Comparison of ENCODE assay signal across 24 cellular contexts in genomic region chr1:226279498-226279897, GRCh38.
"Had no signal": no experiment of that assay in that cellular context is flagged by ENCODE, and none has a peak within 500 bp of the region (broad histone marks: within the 10 kb centered on the region; RNA-seq: fewer than 3 reads in every experiment).

No MANE protein-coding gene starts in this region.

- H3K36me3 ChIP-seq: brain microvascular endothelial cell had no signal

- H3K27me3 ChIP-seq: brain microvascular endothelial cell, dorsolateral prefrontal cortex had no signal

- H3K27ac ChIP-seq: brain microvascular endothelial cell, coronary artery, dorsolateral prefrontal cortex had no signal

- H3K4me3 ChIP-seq: coronary artery, dorsolateral prefrontal cortex had no signal

- DNase-seq: activated CD4-positive, alpha-beta memory T cell treated with anti-CD3 and anti-CD28 coated beads for 36 hours; activated CD4-positive, alpha-beta T cell treated with anti-CD3 and anti-CD28 coated beads for 36 hours; activated CD4-positive, alpha-beta T cell treated with anti-CD3 and anti-CD28 coated beads, Interleukin-2, amount 10 ng/mL, durations not matched to agents 24 days and 14 days; activated CD4-positive, CD25-positive, alpha-beta regulatory T cell; activated CD4-positive, CD25-positive, alpha-beta regulatory T cell treated with anti-CD3 and anti-CD28 coated beads, Interleukin-2, amount 50 U/mL, for 72 hours; activated CD8-positive, alpha-beta memory T cell treated with anti-CD3 and anti-CD28 coated beads, Interleukin-2, amount 10 ng/mL, durations not matched to agents 7 days and 5 days; activated CD8-positive, alpha-beta memory T cell treated with anti-CD3 and anti-CD28 coated beads, Interleukin-2, amount 50 U/mL, for 4 hours; activated CD8-positive, alpha-beta T cell treated with anti-CD3 and anti-CD28 coated beads, Interleukin-2, amount 10 ng/mL, durations not matched to agents 7 days and 5 days; activated gamma-delta T cell; activated naive CD4-positive, alpha-beta T cell; activated naive CD4-positive, alpha-beta T cell treated with anti-CD3 and anti-CD28 coated beads, Interleukin-2, amount 50 U/mL, for 16 hours; activated T-cell treated with anti-CD3 and anti-CD28 coated beads, Interleukin-2, amount 50 U/mL, for 1 hour; activated T-cell treated with anti-CD3 and anti-CD28 coated beads, Interleukin-2, amount 50 U/mL, for 48 hours; amniotic stem cell; anterior cingulate cortex; brain microvascular endothelial cell; dorsolateral prefrontal cortex; effector memory CD4-positive, alpha-beta T cell; endodermal cell; foreskin fibroblast; head of caudate nucleus; T-helper 17 cell; T1000 had no signal
